ENCODE assay signal across 15 cellular contexts in the genomic region with DNA sequence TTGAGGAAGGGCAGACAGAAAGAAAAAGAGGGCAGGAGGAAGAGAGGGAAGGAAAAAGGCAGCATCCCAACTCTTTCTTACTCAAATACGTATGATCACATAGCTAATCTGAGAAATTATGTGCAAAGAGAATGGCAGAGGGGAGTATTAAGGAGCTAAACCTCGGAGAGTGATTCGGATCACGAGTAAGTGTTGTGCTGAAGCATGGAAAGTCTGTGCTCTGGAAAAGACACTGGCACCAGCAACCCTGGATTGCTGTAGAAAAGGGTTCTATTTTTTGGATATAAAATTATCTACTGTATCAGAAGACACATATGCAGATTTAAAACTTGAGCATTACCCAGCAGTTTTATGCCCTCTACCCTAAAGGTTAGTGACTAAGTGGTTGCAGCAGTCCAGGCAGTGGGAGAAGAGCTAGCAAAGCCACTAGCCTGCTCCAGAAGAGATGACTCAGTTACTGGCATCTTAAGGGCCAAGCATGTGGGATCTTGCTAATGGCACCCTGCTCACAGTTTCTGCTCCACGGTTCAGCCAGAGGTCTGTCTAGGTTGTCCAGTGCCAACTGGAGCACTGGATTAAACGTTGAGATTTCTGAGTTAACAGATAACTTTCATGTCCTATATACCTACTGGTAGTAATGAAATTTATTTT.
DNase-seq lines count a peak whose midpoint lies in the region; ATAC-seq and TF ChIP-seq lines count a peak whose summit lies in the region.
"Had no signal": no experiment of that assay in that cellular context is flagged by ENCODE, and none has a peak within 500 bp of the region (broad histone marks: within the 10 kb centered on the region; RNA-seq: fewer than 3 reads in every experiment).

No MANE protein-coding gene starts in this region.

- peak; percentile 72 for DNase-seq in AG08396 (ENCODE audit: low spot score)
- peak; percentile 87 for DNase-seq in IMR-90
- no peak for DNase-seq in chondrocyte (ENCODE audit: low spot score)
- DNase-seq in mesenchymal stem cell, result peak; percentile 78
- DNase-seq in RPMI8226, result no peak
- DNase-seq in mucosa of gallbladder (ENCODE audit: low spot score), result no peak
- DNase-seq in SK-N-DZ (ENCODE audit: low spot score), result no peak
- no peak for DNase-seq in NCI-H2107 (lab: John Stamatoyannopoulos, UW)
- DNase-seq: activated CD8-positive, alpha-beta T cell treated with anti-CD3 and anti-CD28 coated beads for 36 hours; activated naive CD4-positive, alpha-beta T cell treated with anti-CD3 and anti-CD28 coated beads for 36 hours; NCI-H1105 treated with DMSO at 0.1 percent for 48 hours; stimulated activated CD4-positive, alpha-beta T cell treated with anti-CD3 and anti-CD28 coated beads, Interleukin-1b, Interleukin-23, amount 100 ng/mL, for 48 hours had no signal

- H3K27me3 ChIP-seq in IMR-90 (ENCODE audit: control insufficient read depth, insufficient read depth, low read length) (no peaks in the 10 kb centered on the region), mesenchymal stem cell (ENCODE audit: control insufficient read depth in 1 of 2, insufficient read depth in 1 of 2, low read length in 2 of 2) (no peaks in the 10 kb centered on the region)
- H3K27me3 ChIP-seq: BLaER1 treated with 17β-estradiol and CSF1 and Interleukin-3, amounts not matched to agents 10 nM and 100 nM; neural progenitor cell had no signal

- no peak overlapping the region for H2BK12ac ChIP-seq in mesenchymal stem cell (ENCODE audit: low read length in 2 of 2)

- peak overlapping the region; percentile 57 for H2AK5ac ChIP-seq in IMR-90 (ENCODE audit: low read depth, low read length)
- H2AK5ac ChIP-seq in mesenchymal stem cell (ENCODE audit: low read length, severe bottlenecking), result peak overlapping the region; percentile 27

- H3K23ac ChIP-seq in IMR-90 (ENCODE audit: low read depth, low read length) (no peak overlapping the region), mesenchymal stem cell (ENCODE audit: low read length in 2 of 2) (no peak overlapping the region)

- H3K9ac ChIP-seq in IMR-90 (ENCODE audit: low read depth, low read length), result no peak overlapping the region; the same call in 1 of the 2 replicates
- peak overlapping the region; percentile 73 for H3K9ac ChIP-seq in mesenchymal stem cell (ENCODE audit: low read length)
- H3K9ac ChIP-seq: BLaER1 treated with 17β-estradiol and CSF1 and Interleukin-3, amounts not matched to agents 10 nM and 100 nM; neural progenitor cell had no signal

- H3K27ac Mint-ChIP-seq in chondrocyte (ENCODE audit: unreplicated experiment), result peak overlapping the region; percentile 64
- H3K27ac Mint-ChIP-seq: activated CD8-positive, alpha-beta T cell treated with anti-CD3 and anti-CD28 coated beads for 36 hours; activated naive CD4-positive, alpha-beta T cell treated with anti-CD3 and anti-CD28 coated beads for 36 hours; neural progenitor cell; stimulated activated naive CD8-positive, alpha-beta T cell treated with anti-CD3 and anti-CD28 coated beads, Interleukin-15, Interleukin-2, amounts not matched to agents 100 ng/mL and 50 ng/mL, for 24 hours had no signal

- intact Hi-C loops in IMR-90 (cut with micrococcal nuclease), result no loop called here

- TF ChIP-seq POLR2A in IMR-90 (IDR thresholded peaks at IDR 0.05; ENCODE audit: low read depth, low read length), result no peak

- CTCF ChIA-PET in IMR-90 (lab: Yijun Ruan, JAX), result interaction anchor here (1.1 kb wide), 1 partner anchor 56 kb away, joined by 4 read pairs; no protein-coding TSS in a partner anchor

- H3K18ac ChIP-seq in IMR-90 (ENCODE audit: low read depth, low read length), result peak overlapping the region; percentile 37; the same call in 1 of the 2 replicates
- H3K18ac ChIP-seq in mesenchymal stem cell (ENCODE audit: low read depth in 1 of 2, low read length in 2 of 2), result peak overlapping the region in 1 of 2 experiments; percentile 73

- H3K9me3 ChIP-seq in IMR-90 (ENCODE audit: control insufficient read depth, insufficient read depth, low read length) (no peaks in the 10 kb centered on the region), mesenchymal stem cell (ENCODE audit: control insufficient read depth, low read length) (no peaks in the 10 kb centered on the region)
- H3K9me3 ChIP-seq: BLaER1 treated with 17β-estradiol and CSF1 and Interleukin-3, amounts not matched to agents 10 nM and 100 nM had no signal

- H3K4me1 Mint-ChIP-seq in chondrocyte (ENCODE audit: low read depth), result peaks cover 20% of the 10 kb centered on the region
- H3K4me1 Mint-ChIP-seq: neural progenitor cell had no signal

- H3K4me3 Mint-ChIP-seq in chondrocyte (ENCODE audit: unreplicated experiment), result no peak overlapping the region
- H3K4me3 Mint-ChIP-seq: activated CD8-positive, alpha-beta T cell treated with anti-CD3 and anti-CD28 coated beads for 36 hours; activated naive CD4-positive, alpha-beta T cell treated with anti-CD3 and anti-CD28 coated beads for 36 hours; neural progenitor cell; stimulated activated naive CD8-positive, alpha-beta T cell treated with anti-CD3 and anti-CD28 coated beads, Interleukin-15, Interleukin-2, amounts not matched to agents 100 ng/mL and 50 ng/mL, for 24 hours had no signal

- H2AK9ac ChIP-seq in IMR-90 (replicated peaks; ENCODE audit: low read depth, low read length, poor library complexity), result no peak overlapping the region

- H2AFZ ChIP-seq in IMR-90 (replicated peaks; ENCODE audit: low read length, poor library complexity) (no peak overlapping the region), mesenchymal stem cell (ENCODE audit: low read depth, low read length) (peak overlapping the region; percentile 39)
- H2AFZ ChIP-seq: neural progenitor cell had no signal

- H3K56ac ChIP-seq in IMR-90 (ENCODE audit: extremely low read depth, insufficient read depth, low read length), result no peak overlapping the region

- POLR2A ChIA-PET in IMR-90 (lab: Charles Lee; ENCODE audit: unreplicated experiment), result no interaction called here

- H3K9me3 Mint-ChIP-seq in chondrocyte (ENCODE audit: low read depth), result peaks cover 3% of the 10 kb centered on the region
- H3K9me3 Mint-ChIP-seq: activated CD8-positive, alpha-beta T cell treated with anti-CD3 and anti-CD28 coated beads for 36 hours; activated naive CD4-positive, alpha-beta T cell treated with anti-CD3 and anti-CD28 coated beads for 36 hours; neural progenitor cell; stimulated activated naive CD8-positive, alpha-beta T cell treated with anti-CD3 and anti-CD28 coated beads, Interleukin-15, Interleukin-2, amounts not matched to agents 100 ng/mL and 50 ng/mL, for 24 hours had no signal

- peak overlapping the region; percentile 3; the same call in 1 of the 3 replicates for H2BK15ac ChIP-seq in IMR-90 (ENCODE audit: low read depth, low read length)
- no peak overlapping the region for H2BK15ac ChIP-seq in mesenchymal stem cell (ENCODE audit: low read depth, poor library complexity, severe bottlenecking)

- H3K9me1 ChIP-seq in IMR-90 (ENCODE audit: insufficient read depth, low read length), result peaks cover 7% of the 10 kb centered on the region; the same call in 1 of the 2 replicates

- H3K14ac ChIP-seq in IMR-90 (replicated peaks; ENCODE audit: low read depth, low read length) (peak overlapping the region; percentile 63; the same call in 1 of the 2 replicates), mesenchymal stem cell (ENCODE audit: low read length in 2 of 2) (peak overlapping the region in 1 of 2 experiments; percentile 81)

- no peaks in the 10 kb centered on the region for H3K27me3 Mint-ChIP-seq in chondrocyte (ENCODE audit: low read depth)
- H3K27me3 Mint-ChIP-seq: activated CD8-positive, alpha-beta T cell treated with anti-CD3 and anti-CD28 coated beads for 36 hours; stimulated activated naive CD8-positive, alpha-beta T cell treated with anti-CD3 and anti-CD28 coated beads, Interleukin-15, Interleukin-2, amounts not matched to agents 100 ng/mL and 50 ng/mL, for 24 hours had no signal

- H3K36me3 ChIP-seq in IMR-90 (ENCODE audit: control insufficient read depth, insufficient read depth, low read length) (peaks cover 12% of the 10 kb centered on the region), mesenchymal stem cell (ENCODE audit: control insufficient read depth in 1 of 2, insufficient read depth in 2 of 2, low read depth in 1 of 2, low read length in 2 of 2) (peaks cover 6 to 28% of the 10 kb centered on the region in 2 experiments)
- H3K36me3 ChIP-seq: neural progenitor cell had no signal

- dilution Hi-C loops in IMR-90 (cut with HindIII; ENCODE audit: low sequenced_read_pairs, unreplicated experiment), result no loop called here

- in situ Hi-C loops in IMR-90 (cut with MboI; ENCODE audit: low sequenced_read_pairs), result no loop called here

- peaks cover 14% of the 10 kb centered on the region for H3K36me3 Mint-ChIP-seq in chondrocyte (ENCODE audit: low read depth)

- no CpG with 5 or more reads among the region's 6 CpGs for WGBS in IMR-90 (ENCODE audit: extremely low coverage in 2 of 2, insufficient read length in 1 of 2), 2 experiments
- WGBS in mesenchymal stem cell, result 76% methylated on average over 5 of the region's 6 CpGs

- H4K91ac ChIP-seq in IMR-90 (ENCODE audit: insufficient read depth, low read depth, low read length) (peak overlapping the region; percentile 19; the same call in 1 of the 2 replicates), mesenchymal stem cell (ENCODE audit: low read length) (no peak overlapping the region)

- H4K8ac ChIP-seq in IMR-90 (ENCODE audit: low read depth in 2 of 2, low read length in 2 of 2) (peak overlapping the region in 1 of 2 experiments; percentile 72; a peak in 3 of 4 replicates), mesenchymal stem cell (ENCODE audit: low read length) (no peak overlapping the region)

- H3K79me1 ChIP-seq in IMR-90 (ENCODE audit: low read depth in 1 of 2, low read length in 2 of 2) (peaks cover 0 to 6% of the 10 kb centered on the region in 2 experiments; a peak in 2 of 4 replicates), mesenchymal stem cell (replicated peaks; ENCODE audit: low read length, poor library complexity, severe bottlenecking) (no peaks in the 10 kb centered on the region)

- H3K4me3 ChIP-seq in IMR-90 (ENCODE audit: insufficient read depth, low read depth, low read length), result no peak overlapping the region
- no peak overlapping the region for H3K4me3 ChIP-seq in mesenchymal stem cell (ENCODE audit: insufficient read depth in 1 of 2, low read depth in 1 of 2, low read length in 2 of 2)
- H3K4me3 ChIP-seq: BLaER1 treated with 17β-estradiol and CSF1 and Interleukin-3, amounts not matched to agents 10 nM and 100 nM; neural progenitor cell had no signal

- no peaks in the 10 kb centered on the region for H4K20me1 ChIP-seq in IMR-90 (ENCODE audit: insufficient read depth, low read length)
- H4K20me1 ChIP-seq: BLaER1 treated with 17β-estradiol and CSF1 and Interleukin-3, amounts not matched to agents 10 nM and 100 nM had no signal

- H3K4me2 ChIP-seq in IMR-90 (ENCODE audit: low read depth, low read length) (no peak overlapping the region), mesenchymal stem cell (ENCODE audit: low read length, poor library complexity, severe bottlenecking) (no peak overlapping the region)
- H3K4me2 ChIP-seq: BLaER1 treated with 17β-estradiol and CSF1 and Interleukin-3, amounts not matched to agents 10 nM and 100 nM; neural progenitor cell had no signal

- H2BK120ac ChIP-seq in IMR-90 (ENCODE audit: low read depth, low read length) (peak overlapping the region; percentile 85), mesenchymal stem cell (ENCODE audit: low read depth, low read length) (no peak overlapping the region)

- no peak for TF ChIP-seq RAD21 in IMR-90 (IDR thresholded peaks at IDR 0.05; ENCODE audit: low read length)

- H2BK5ac ChIP-seq in IMR-90 (ENCODE audit: low read depth, low read length, poor library complexity, severe bottlenecking) (peak overlapping the region; percentile 62), mesenchymal stem cell (ENCODE audit: low read depth, low read length, poor library complexity, severe bottlenecking) (no peak overlapping the region)

- H3K4me1 ChIP-seq in IMR-90 (ENCODE audit: control insufficient read depth, insufficient read depth, low read length) (peaks cover 5% of the 10 kb centered on the region; the same call in 1 of the 2 replicates), mesenchymal stem cell (ENCODE audit: control insufficient read depth, insufficient read depth, low read depth, low read length) (peaks cover 4% of the 10 kb centered on the region)
- H3K4me1 ChIP-seq: BLaER1 treated with 17β-estradiol and CSF1 and Interleukin-3, amounts not matched to agents 10 nM and 100 nM had no signal

- H3K4ac ChIP-seq in IMR-90 (ENCODE audit: low read depth, low read length), result peak overlapping the region; percentile 64; the same call in 1 of the 2 replicates
- peak overlapping the region in 1 of 2 experiments; percentile 26 for H3K4ac ChIP-seq in mesenchymal stem cell (ENCODE audit: low read depth in 1 of 2, low read length in 2 of 2)

- no TSS peak for BruUV-seq in IMR-90 (replicated peaks; lab: Mats Ljungman, UMichigan)

- ATAC-seq in IMR-90 (ENCODE audit: low read depth), result peak; percentile 93
- ATAC-seq: activated CD8-positive, alpha-beta T cell treated with anti-CD3 and anti-CD28 coated beads for 36 hours had no signal

- H2BK20ac ChIP-seq in IMR-90 (ENCODE audit: low read depth, low read length), result peak overlapping the region; percentile 77

- H4K5ac ChIP-seq in IMR-90 (ENCODE audit: low read depth, low read length), result peak overlapping the region; percentile 53; the same call in 1 of the 2 replicates

- no peak for TF ChIP-seq CTCF in IMR-90 (conservative IDR thresholded peaks at IDR 0.05; ENCODE audit: low read depth, low read length)
- TF ChIP-seq CTCF in chondrocyte (IDR thresholded peaks at IDR 0.05), result no peak

- H3K27ac ChIP-seq in IMR-90 (ENCODE audit: insufficient read depth, low read length), result peak overlapping the region; percentile 63; the same call in 1 of the 2 replicates
- H3K27ac ChIP-seq in mesenchymal stem cell (ENCODE audit: low read length, poor library complexity, severe bottlenecking), result peak overlapping the region; percentile 73
- H3K27ac ChIP-seq: BLaER1 treated with 17β-estradiol and CSF1 and Interleukin-3, amounts not matched to agents 10 nM and 100 nM; neural progenitor cell had no signal

Comparison
In these comparisons a context has a peak if more than half of its experiments do, and no peak if none do; other contexts are left out.
1. DNase-seq: peak in AG08396 (single experiment), IMR-90 (single experiment) and mesenchymal stem cell (single experiment); none in chondrocyte (single experiment), RPMI8226 (single experiment), mucosa of gallbladder (single experiment), SK-N-DZ (single experiment) and NCI-H2107 (single experiment).